ENCODE assay signal across 12 cellular contexts in genomic region chr15:38074029-38074428, GRCh38.
DNase-seq lines count a peak whose midpoint lies in the region; ATAC-seq and TF ChIP-seq lines count a peak whose summit lies in the region.
"Had no signal": no experiment of that assay in that cellular context is flagged by ENCODE, and none has a peak within 500 bp of the region (broad histone marks: within the 10 kb centered on the region; RNA-seq: fewer than 3 reads in every experiment).

No MANE protein-coding gene starts in this region.

- no peaks in the 10 kb centered on the region for H4K20me1 ChIP-seq in HCT116 (ENCODE audit: insufficient read depth)

- H2AFZ ChIP-seq in HCT116 (ENCODE audit: low read depth, low read length, poor library complexity, severe bottlenecking) = peak overlapping the region; percentile 84

- intact Hi-C loops in HCT116 (cut with micrococcal nuclease) = loop anchor here (5.0 kb wide), 1 partner anchor 178 kb away; the partner anchor contains the start of gene SPRED1
- intact Hi-C loops in left colon (cut with DNase I, micrococcal nuclease) = loop anchor here in 1 of 2 donors (5.0 to 10.0 kb wide), 2 partner anchors 53 to 181 kb away; partner anchors contain the start of gene SPRED1
- intact Hi-C loops in spleen (cut with DNase I; ENCODE audit: low total_unique reads) = loop anchor here (5.0 kb wide), 1 partner anchor 183 kb away; no protein-coding TSS in a partner anchor

- no peak overlapping the region for H3K27ac Mint-ChIP-seq in CD8-positive, alpha-beta memory T cell

- no TSS peak for BruUV-seq in HCT116 (replicated peaks; lab: Mats Ljungman, UMichigan)

- TF ChIP-seq RAD21 in HCT116 (IDR thresholded peaks at IDR 0.05; ENCODE audit: low read depth) = no peak

- no peaks in the 10 kb centered on the region for H3K36me3 Mint-ChIP-seq in CD8-positive, alpha-beta memory T cell

- peaks cover 15 to 26% (median 20%) of the 10 kb centered on the region in 3 donors for H3K4me1 Mint-ChIP-seq in CD8-positive, alpha-beta memory T cell

- no peak for TF ChIP-seq CTCF in HCT116 (IDR thresholded peaks at IDR 0.05 in 2 of 3, conservative IDR thresholded peaks at IDR 0.05 in 1 of 3; ENCODE audit: borderline replicate concordance in 1 of 3, insufficient read depth in 1 of 3, low read depth in 2 of 3, low read length in 2 of 3)
- TF ChIP-seq CTCF in spleen (IDR thresholded peaks at IDR 0.05 in 8 of 11, conservative IDR thresholded peaks at IDR 0.05 in 3 of 11) = no peak

- no peaks in the 10 kb centered on the region for H3K79me2 ChIP-seq in HCT116 (ENCODE audit: insufficient read depth, low read length)

- H3K27me3 Mint-ChIP-seq in CD8-positive, alpha-beta memory T cell = peaks cover 12 to 40% of the 10 kb centered on the region in 2 donors

- CTCF ChIA-PET in HCT116 (lab: Charles Lee) = no interaction called here
- CTCF ChIA-PET in CD8-positive, alpha-beta memory T cell (lab: Charles Lee) = no interaction called here

- no peak overlapping the region for H3K4me2 ChIP-seq in HCT116 (ENCODE audit: low read length)

- no peaks in the 10 kb centered on the region for H3K9me3 Mint-ChIP-seq in CD8-positive, alpha-beta memory T cell

- H3K9me3 ChIP-seq in HCT116 (ENCODE audit: control insufficient read depth in 1 of 2, insufficient read depth in 1 of 2, low read depth in 1 of 2, low read length in 2 of 2) (no peaks in the 10 kb centered on the region), spleen (no peaks in the 10 kb centered on the region)
- H3K9me3 ChIP-seq in CD8-positive, alpha-beta memory T cell (ENCODE audit: low read length) = no peaks in the 10 kb centered on the region

- H3K9ac ChIP-seq in HCT116 (ENCODE audit: low read length) = no peak overlapping the region

- DNase-seq in HCT116 (ENCODE audit: low read depth, low spot score) (no peak), astrocyte of the hippocampus (ENCODE audit: low read depth, low spot score) (peak; percentile 26), left colon (no peak), spleen (no peak), amniotic stem cell (lab: John Stamatoyannopoulos, UW) (no peak)
- DNase-seq in CD8-positive, alpha-beta memory T cell = no peak
- DNase-seq: activated CD4-positive, CD25-positive, alpha-beta regulatory T cell treated with anti-CD3 and anti-CD28 coated beads, Interleukin-2, amount 50 U/mL, for 72 hours; activated gamma-delta T cell treated with Interleukin-2 at 50 U/mL for 16 hours; NCI-H1930; stimulated activated CD4-positive, alpha-beta T cell treated with anti-CD3 and anti-CD28 coated beads, Interleukin-2, amount 100 ng/mL, for 48 hours had no signal

- H3K4me3 ChIP-seq in HCT116 (replicated peaks in 1 of 2; ENCODE audit: low read depth in 1 of 2, low read length in 2 of 2) (no peak overlapping the region), spleen (no peak overlapping the region)
- H3K4me3 ChIP-seq in CD8-positive, alpha-beta memory T cell (ENCODE audit: low read length) = no peak overlapping the region

- no peaks in the 10 kb centered on the region for H3K9me2 ChIP-seq in HCT116 (ENCODE audit: insufficient read depth)

- H3K4me3 Mint-ChIP-seq in CD8-positive, alpha-beta memory T cell = no peak overlapping the region

- no peaks in the 10 kb centered on the region for H3K36me3 ChIP-seq in HCT116 (ENCODE audit: control insufficient read depth in 1 of 2, insufficient read depth in 2 of 2, low read length in 2 of 2)
- no peaks in the 10 kb centered on the region for H3K36me3 ChIP-seq in spleen
- no peaks in the 10 kb centered on the region for H3K36me3 ChIP-seq in CD8-positive, alpha-beta memory T cell (ENCODE audit: insufficient read depth, low read length)

- H3K27me3 ChIP-seq in HCT116 (ENCODE audit: insufficient read depth, low read length) = no peaks in the 10 kb centered on the region
- peaks cover 0 to 24% (median 5%) of the 10 kb centered on the region in 7 donors for H3K27me3 ChIP-seq in spleen (replicated peaks in 1 of 7)
- peaks cover 4% of the 10 kb centered on the region for H3K27me3 ChIP-seq in CD8-positive, alpha-beta memory T cell (ENCODE audit: insufficient read depth, low read length, poor library complexity, severe bottlenecking)

- H3K4me1 ChIP-seq in HCT116 (ENCODE audit: control insufficient read depth in 1 of 2, insufficient read depth in 2 of 2, low read length in 2 of 2) = peaks cover 26 to 32% of the 10 kb centered on the region in 2 experiments
- H3K4me1 ChIP-seq in spleen = peaks cover 14 to 66% (median 37%) of the 10 kb centered on the region in 6 donors
- H3K4me1 ChIP-seq in CD8-positive, alpha-beta memory T cell (ENCODE audit: insufficient read depth, low read length) = no peaks in the 10 kb centered on the region

- RAD21 ChIA-PET in HCT116 (lab: Charles Lee; ENCODE audit: low non-redundant PET in 1 of 2, low total read pairs in 2 of 2, uncharacterized antibody in 2 of 2, unreplicated experiment in 2 of 2) = no interaction called here

- no peak for TF ChIP-seq POLR2A in HCT116 (IDR thresholded peaks at IDR 0.05; ENCODE audit: borderline replicate concordance, extremely low read depth, insufficient read depth, insufficient read length)
- TF ChIP-seq POLR2A in spleen (IDR thresholded peaks at IDR 0.05) = no peak

- ATAC-seq in HCT116 = no peak
- peak; percentile 24 for ATAC-seq in left colon
- no peak for ATAC-seq in GM21447 (IDR thresholded peaks at IDR 0.05; ENCODE audit: unreplicated experiment)
- ATAC-seq in HG02610 (IDR thresholded peaks at IDR 0.05; ENCODE audit: unreplicated experiment) = no peak

- H3K27ac ChIP-seq in HCT116 (ENCODE audit: low read depth, low read length) (no peak overlapping the region), spleen (peak overlapping the region in 6 of 8 donors; percentile 79 to 88 (median 86))
- H3K27ac ChIP-seq in CD8-positive, alpha-beta memory T cell (ENCODE audit: low read depth, low read length) = no peak overlapping the region

- POLR2A ChIA-PET in HCT116 (lab: Charles Lee) = no interaction called here
- POLR2A ChIA-PET in CD8-positive, alpha-beta memory T cell (lab: Charles Lee) = no interaction called here

- 73 to 87% (median 83%) methylated on average over 5 of the region's 5 CpGs for WGBS in spleen, 5 donors

TF ChIP-seq in HCT116, 20 proteins besides CTCF, POLR2A, EP300 and RAD21:
- TF ChIP-seq TCF7L2 (IDR thresholded peaks at IDR 0.05; ENCODE audit: borderline replicate concordance, extremely low read depth, insufficient read depth, insufficient read length) (no peak), ZFX (IDR thresholded peaks at IDR 0.05) (no peak), SP1 (IDR thresholded peaks at IDR 0.05; ENCODE audit: low read depth) (no peak), EZH2phosphoT487 (IDR thresholded peaks at IDR 0.05; ENCODE audit: borderline replicate concordance) (no peak), FOSL1 (IDR thresholded peaks at IDR 0.05; ENCODE audit: low read depth) (no peak), SIN3A (IDR thresholded peaks at IDR 0.05; ENCODE audit: low read depth) (no peak), ATF3 (IDR thresholded peaks at IDR 0.05) (no peak), CBX3 (IDR thresholded peaks at IDR 0.05; ENCODE audit: low read depth) (no peak), ZNF274 (IDR thresholded peaks at IDR 0.05; ENCODE audit: low read depth, low read length) (no peak), JUND (IDR thresholded peaks at IDR 0.05) (no peak)
TF ChIP-seq in HCT116: peak in this region for 0.

Comparison
In these comparisons a context has a peak if more than half of its experiments do, and no peak if none do; other contexts are left out.
1. H3K27ac ChIP-seq: peak in spleen (6 of 8); none in HCT116 (single experiment) and CD8-positive, alpha-beta memory T cell (single experiment).